ENCODE assay signal across 29 cellular contexts in the genomic region with DNA sequence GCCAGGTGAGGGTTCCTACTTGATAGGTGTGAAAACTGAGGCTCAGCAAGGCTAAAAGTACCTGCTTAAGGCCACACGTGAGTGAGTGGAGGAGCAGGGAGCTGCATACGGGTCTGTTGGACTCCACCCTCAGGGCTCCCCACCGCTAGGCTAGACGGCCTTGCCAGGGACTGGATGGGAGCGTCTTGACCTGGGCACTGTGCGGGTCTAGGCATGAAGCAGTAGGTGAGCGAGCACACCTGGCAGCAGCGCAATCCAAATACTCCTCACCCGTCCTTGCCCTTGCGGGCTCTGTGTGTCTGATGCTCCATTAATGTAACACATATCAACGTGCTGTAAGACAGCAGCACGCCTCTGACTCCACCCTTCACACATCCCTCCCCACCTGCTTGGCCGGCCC.
"Had no signal": no experiment of that assay in that cellular context is flagged by ENCODE, and none has a peak within 500 bp of the region (broad histone marks: within the 10 kb centered on the region; RNA-seq: fewer than 3 reads in every experiment).

No MANE protein-coding gene starts in this region.

- H3K27ac ChIP-seq: adrenal gland, body of pancreas, heart left ventricle, left lung, lower lobe of right lung, neutrophil, right lobe of liver, stomach, thyroid gland, upper lobe of left lung had no signal

- H3K4me1 Mint-ChIP-seq: activated CD4-positive, alpha-beta T cell treated with anti-CD3 and anti-CD28 coated beads for 36 hours; activated CD8-positive, alpha-beta memory T cell treated with anti-CD3 and anti-CD28 coated beads, Interleukin-2, amount 10 ng/mL, durations not matched to agents 7 days and 5 days; stimulated activated memory B cell treated with anti-CD40 and anti-IgM and Interleukin-4, amounts not matched to agents 10 μg/mL and 1 μg/mL and 100 μg/mL, for 72 hours had no signal

- H3K27me3 Mint-ChIP-seq: activated CD4-positive, alpha-beta T cell treated with anti-CD3 and anti-CD28 coated beads for 36 hours; activated naive CD8-positive, alpha-beta T cell; natural killer cell treated with Interleukin-12 subunit alpha and Interleukin-12 subunit beta and Interleukin-15 and Interleukin-18, amount 100 ng/mL, for 72 hours; progenitor cell of endocrine pancreas had no signal

- H3K27me3 ChIP-seq: adrenal gland, body of pancreas, neutrophil, right lobe of liver, thyroid gland, upper lobe of left lung had no signal

- H3K27ac Mint-ChIP-seq: activated CD4-positive, alpha-beta T cell treated with anti-CD3 and anti-CD28 coated beads for 36 hours; activated CD8-positive, alpha-beta memory T cell treated with anti-CD3 and anti-CD28 coated beads, Interleukin-2, amount 10 ng/mL, durations not matched to agents 7 days and 5 days; activated CD8-positive, alpha-beta T cell treated with anti-CD3 and anti-CD28 coated beads, Interleukin-2, amount 10 ng/mL, durations not matched to agents 7 days and 5 days; activated naive CD8-positive, alpha-beta T cell; effector memory CD8-positive, alpha-beta T cell; natural killer cell treated with Interleukin-12 subunit alpha and Interleukin-12 subunit beta and Interleukin-15 and Interleukin-18, amount 100 ng/mL, for 72 hours; progenitor cell of endocrine pancreas; stimulated activated memory B cell treated with anti-CD40 and anti-IgM and Interleukin-4, amounts not matched to agents 10 μg/mL and 1 μg/mL and 100 μg/mL, for 72 hours had no signal

- H3K9me3 Mint-ChIP-seq: effector memory CD8-positive, alpha-beta T cell; natural killer cell treated with Interleukin-12 subunit alpha and Interleukin-12 subunit beta and Interleukin-15 and Interleukin-18, amount 100 ng/mL, for 72 hours; stimulated activated memory B cell treated with anti-CD40 and anti-IgM and Interleukin-4, amounts not matched to agents 10 μg/mL and 1 μg/mL and 100 μg/mL, for 72 hours had no signal

- ATAC-seq: activated CD4-positive, alpha-beta T cell treated with anti-CD3 and anti-CD28 coated beads for 36 hours; activated CD8-positive, alpha-beta memory T cell treated with anti-CD3 and anti-CD28 coated beads, Interleukin-2, amount 10 ng/mL, durations not matched to agents 7 days and 5 days; activated CD8-positive, alpha-beta T cell treated with anti-CD3 and anti-CD28 coated beads, Interleukin-2, amount 10 ng/mL, durations not matched to agents 7 days and 5 days; body of pancreas; effector memory CD8-positive, alpha-beta T cell; heart left ventricle; left lung; lower lobe of right lung; mucosa of descending colon; right lobe of liver; stimulated activated memory B cell treated with anti-CD40 and anti-IgM and Interleukin-4, amounts not matched to agents 10 μg/mL and 1 μg/mL and 100 μg/mL, for 72 hours had no signal

- H3K4me3 Mint-ChIP-seq: activated CD4-positive, alpha-beta T cell treated with anti-CD3 and anti-CD28 coated beads for 36 hours; activated CD8-positive, alpha-beta memory T cell treated with anti-CD3 and anti-CD28 coated beads, Interleukin-2, amount 10 ng/mL, durations not matched to agents 7 days and 5 days; activated CD8-positive, alpha-beta T cell treated with anti-CD3 and anti-CD28 coated beads, Interleukin-2, amount 10 ng/mL, durations not matched to agents 7 days and 5 days; activated naive CD8-positive, alpha-beta T cell; effector memory CD8-positive, alpha-beta T cell; natural killer cell treated with Interleukin-12 subunit alpha and Interleukin-12 subunit beta and Interleukin-15 and Interleukin-18, amount 100 ng/mL, for 72 hours; stimulated activated memory B cell treated with anti-CD40 and anti-IgM and Interleukin-4, amounts not matched to agents 10 μg/mL and 1 μg/mL and 100 μg/mL, for 72 hours had no signal

- H3K9me3 ChIP-seq: adrenal gland, body of pancreas, heart left ventricle, left lung, lower lobe of right lung, mucosa of descending colon, neutrophil, right lobe of liver, stomach, thyroid gland, upper lobe of left lung had no signal

- DNase-seq: activated CD4-positive, alpha-beta T cell treated with anti-CD3 and anti-CD28 coated beads for 36 hours; activated CD4-positive, CD25-positive, alpha-beta regulatory T cell; activated CD8-positive, alpha-beta memory T cell treated with anti-CD3 and anti-CD28 coated beads, Interleukin-2, amount 10 ng/mL, durations not matched to agents 7 days and 5 days; activated CD8-positive, alpha-beta T cell treated with anti-CD3 and anti-CD28 coated beads, Interleukin-2, amount 10 ng/mL, durations not matched to agents 7 days and 5 days; activated effector memory CD4-positive, alpha-beta T cell treated with Interleukin-2 at 50 U/mL for 16 hours; activated naive CD4-positive, alpha-beta T cell treated with Interleukin-2 at 50 U/mL for 16 hours; activated T-cell treated with anti-CD3 and anti-CD28 coated beads, Interleukin-2, amount 50 U/mL, for 48 hours; adrenal gland; aorta; body of pancreas; cortex of kidney; effector memory CD8-positive, alpha-beta T cell; foreskin fibroblast; heart left ventricle; hypothalamus; kidney glomerular epithelial cell; left lung; lower lobe of right lung; mucosa of descending colon; right lobe of liver; stimulated activated CD4-positive, alpha-beta T cell treated with anti-CD3 and anti-CD28 coated beads, Interleukin-4, amount 100 ng/mL, for 1 hour; stomach; thyroid gland; upper lobe of left lung had no signal

- H3K36me3 Mint-ChIP-seq: activated CD8-positive, alpha-beta memory T cell treated with anti-CD3 and anti-CD28 coated beads, Interleukin-2, amount 10 ng/mL, durations not matched to agents 7 days and 5 days; activated naive CD8-positive, alpha-beta T cell; natural killer cell treated with Interleukin-12 subunit alpha and Interleukin-12 subunit beta and Interleukin-15 and Interleukin-18, amount 100 ng/mL, for 72 hours; stimulated activated memory B cell treated with anti-CD40 and anti-IgM and Interleukin-4, amounts not matched to agents 10 μg/mL and 1 μg/mL and 100 μg/mL, for 72 hours had no signal
